Comparison of ENCODE assay signal across 1 cellular context in the genomic region with DNA sequence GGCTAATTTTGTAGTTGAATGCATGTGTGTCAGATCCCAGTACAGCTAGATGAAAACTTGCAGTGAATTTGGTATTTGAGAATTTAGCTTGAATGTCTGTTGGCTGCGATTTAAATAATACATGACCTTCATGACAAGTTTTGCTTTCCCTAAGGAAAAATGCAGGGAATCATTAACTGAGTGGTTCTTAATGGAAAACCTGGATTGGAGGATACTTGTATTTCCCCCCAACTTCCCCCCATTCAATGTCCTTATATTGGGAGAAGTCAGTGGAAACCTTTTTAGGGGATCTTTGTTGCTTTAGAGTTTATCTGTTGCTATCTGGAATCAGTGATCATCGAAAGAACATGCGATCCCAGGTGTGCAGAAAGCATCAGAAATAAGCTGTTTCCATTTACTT.
TF ChIP-seq lines count a peak whose summit lies in the region.

No MANE protein-coding gene starts in this region.

TF ChIP-seq in HEK293, 187 proteins besides CTCF, POLR2A, EP300 and RAD21:
- TF ChIP-seq IKZF3 (tag by site-specific recombination; IDR thresholded peaks at IDR 0.05) (peak; percentile 79), ZBTB17 (tag by site-specific recombination; IDR thresholded peaks at IDR 0.05) (peak; percentile 62)
